Comparison of ENCODE assay signal across 21 cellular contexts in genomic region chr5:172267943-172268342, GRCh38.
"Had no signal": no experiment of that assay in that cellular context is flagged by ENCODE, and none has a peak within 500 bp of the region (broad histone marks: within the 10 kb centered on the region; RNA-seq: fewer than 3 reads in every experiment).

No MANE protein-coding gene starts in this region.

- H3K36me3 ChIP-seq: ovary, uterus had no signal

- H3K27ac ChIP-seq: ovary, uterus, VCaP had no signal

- H3K27me3 ChIP-seq: ovary, uterus had no signal

- H3K4me3 ChIP-seq: ovary, smooth muscle cell, uterus had no signal

- DNase-seq: activated CD4-positive, alpha-beta T cell treated with anti-CD3 and anti-CD28 coated beads for 4 hours; activated CD4-positive, alpha-beta T cell treated with anti-CD3 and anti-CD28 coated beads, Interleukin-2, amount 50 U/mL, for 48 hours; activated CD8-positive, alpha-beta memory T cell treated with anti-CD3 and anti-CD28 coated beads for 24 hours; activated effector memory CD4-positive, alpha-beta T cell treated with Interleukin-2 at 50 U/mL for 16 hours; activated naive CD4-positive, alpha-beta T cell treated with Interleukin-2 at 50 U/mL for 16 hours; anterior cingulate cortex; foreskin fibroblast; head of caudate nucleus; ovary; retina; stimulated activated CD4-positive, alpha-beta T cell treated with anti-CD3 and anti-CD28 coated beads, Interleukin-1b, Interleukin-23, amount 100 ng/mL, for 48 hours; stimulated activated CD4-positive, alpha-beta T cell treated with anti-CD3 and anti-CD28 coated beads, Interleukin-4, amount 100 ng/mL, for 4 hours; stimulated activated CD8-positive, alpha-beta memory T cell treated with anti-CD3 and anti-CD28 coated beads, Interleukin-4, amount 100 ng/mL, for 48 hours; stimulated activated naive CD8-positive, alpha-beta T cell treated with anti-CD3 and anti-CD28 coated beads, Interleukin-15, amount 100 ng/mL, for 72 hours; substantia nigra; T-helper 1 cell; uterus had no signal

- H3K9me3 ChIP-seq: ovary, uterus had no signal

- H3K4me2 ChIP-seq: smooth muscle cell had no signal

- H3K4me1 ChIP-seq: uterus had no signal

- ATAC-seq: left lobe of liver; stimulated activated memory B cell treated with anti-CD40 and anti-IgM and Interleukin-4, amounts not matched to agents 10 μg/mL and 1 μg/mL and 100 μg/mL, for 72 hours; stimulated activated naive CD8-positive, alpha-beta T cell treated with anti-CD3 and anti-CD28 coated beads, Interleukin-15, amount 100 ng/mL, for 72 hours had no signal
